In the genomic region with DNA sequence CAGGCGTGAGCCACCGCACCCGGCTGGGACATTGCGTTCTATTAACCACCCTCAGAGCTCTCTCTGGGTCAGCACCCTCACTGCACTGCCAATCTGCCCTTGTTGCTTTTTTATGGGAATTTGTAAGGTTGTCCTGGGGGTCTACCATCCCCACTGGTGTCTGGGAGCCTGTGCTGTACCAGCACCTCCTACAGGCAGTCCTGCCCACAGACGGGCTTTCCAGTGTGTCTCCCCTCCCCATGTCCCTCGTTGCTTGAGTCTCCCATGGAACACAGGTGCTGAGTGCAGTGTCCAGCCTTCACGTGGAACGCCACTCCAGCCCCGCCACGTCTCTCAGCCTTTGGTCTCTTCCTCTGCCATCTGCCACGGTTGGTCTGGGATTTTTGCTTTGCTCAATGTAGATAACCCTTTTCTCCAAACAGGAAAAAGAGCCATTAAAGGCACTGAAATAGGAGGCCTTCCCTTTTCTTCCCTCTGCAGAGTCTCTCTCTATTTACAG, we compare ENCODE assay signal across 12 cellular contexts.
DNase-seq lines count a peak whose midpoint lies in the region; ATAC-seq and TF ChIP-seq lines count a peak whose summit lies in the region.
"Had no signal": no experiment of that assay in that cellular context is flagged by ENCODE, and none has a peak within 500 bp of the region (broad histone marks: within the 10 kb centered on the region; RNA-seq: fewer than 3 reads in every experiment).

No MANE protein-coding gene starts in this region.

- intact Hi-C loops in A673 (cut with micrococcal nuclease; ENCODE audit: unreplicated experiment): no loop called here

- H3K36me3 Mint-ChIP-seq in nephron progenitor cell (ENCODE audit: low read depth): no peaks in the 10 kb centered on the region
- H3K36me3 Mint-ChIP-seq: CD8-positive, alpha-beta T cell had no signal

- H3K36me3 ChIP-seq in A673 (ENCODE audit: insufficient read depth, low read length, poor library complexity, severe bottlenecking): no peaks in the 10 kb centered on the region
- no peaks in the 10 kb centered on the region for H3K36me3 ChIP-seq in GM23248 (ENCODE audit: low read depth)
- no peaks in the 10 kb centered on the region for H3K36me3 ChIP-seq in brain microvascular endothelial cell (replicated peaks)
- H3K36me3 ChIP-seq: BLaER1 had no signal

- H3K27ac ChIP-seq in A673 (ENCODE audit: low read depth, low read length, poor library complexity, severe bottlenecking): no peak overlapping the region
- no peak overlapping the region for H3K27ac ChIP-seq in GM23248
- no peak overlapping the region for H3K27ac ChIP-seq in brain microvascular endothelial cell
- H3K27ac ChIP-seq: BLaER1 had no signal

- peak overlapping the region; percentile 54 for H3K4me2 ChIP-seq in GM23248 (ENCODE audit: unreplicated experiment)
- H3K4me2 ChIP-seq: BLaER1 had no signal

- H3K9me3 ChIP-seq in A673 (ENCODE audit: low read depth, low read length, poor library complexity, severe bottlenecking): no peaks in the 10 kb centered on the region
- H3K9me3 ChIP-seq in GM23248 (ENCODE audit: low read depth): no peaks in the 10 kb centered on the region
- H3K9me3 ChIP-seq: BLaER1 had no signal

- no peak overlapping the region for H3K9ac ChIP-seq in GM23248
- H3K9ac ChIP-seq: BLaER1 had no signal

- H3K27me3 Mint-ChIP-seq in nephron progenitor cell (ENCODE audit: low read depth, poor library complexity): peaks cover 46% of the 10 kb centered on the region

- H3K4me3 ChIP-seq in A673 (ENCODE audit: low read depth, low read length, poor library complexity, severe bottlenecking): no peak overlapping the region
- H3K4me3 ChIP-seq in GM23248: no peak overlapping the region
- no peak overlapping the region for H3K4me3 ChIP-seq in brain microvascular endothelial cell (ENCODE audit: low read depth, low read length)
- H3K4me3 ChIP-seq: BLaER1 had no signal

- WGBS in GM23248 (ENCODE audit: low coverage in 1 of 2, low lambda C conversion rate in 2 of 2, missing lambda C conversion rate in 2 of 2), 2 experiments: 73 to 74% methylated on average over 11 of the region's 11 CpGs

- BruUV-seq in A673 (replicated peaks; lab: Mats Ljungman, UMichigan): no TSS peak

- no peak for DNase-seq in A673 (ENCODE audit: low spot score)
- DNase-seq in GM23248: no peak
- DNase-seq in brain microvascular endothelial cell: no peak
- DNase-seq in nephron progenitor cell: no peak
- DNase-seq in H4 (ENCODE audit: low spot score): no peak
- DNase-seq in epidermal melanocyte (ENCODE audit: insufficient read length, low spot score): no peak
- DNase-seq: CD8-positive, alpha-beta T cell; NCI-H510A treated with DMSO at 0.1 percent for 48 hours; SIG-M5 had no signal

- no peaks in the 10 kb centered on the region; the same call in 1 of the 2 replicates for H3F3A ChIP-seq in GM23248 (ENCODE audit: insufficient read depth)

- in situ Hi-C loops in GM23248 (cut with MboI) (no loop called here), brain microvascular endothelial cell (cut with HindIII; ENCODE audit: low pct_ligation_motif_present, low sequenced_read_pairs) (no loop called here)

- no peak for ATAC-seq in GM18511 (IDR thresholded peaks at IDR 0.05; ENCODE audit: unreplicated experiment)
- ATAC-seq in GM18870 (IDR thresholded peaks at IDR 0.05; ENCODE audit: unreplicated experiment): no peak
- ATAC-seq: CD8-positive, alpha-beta T cell had no signal

- no peak overlapping the region for H2AFZ ChIP-seq in GM23248

- TF ChIP-seq CTCF in A673 (conservative IDR thresholded peaks at IDR 0.05; ENCODE audit: low read depth, low read length) (peak; percentile 42; the same call in 1 of the 2 replicates), brain microvascular endothelial cell (IDR thresholded peaks at IDR 0.05; ENCODE audit: low read depth, low read length, missing control alignments) (peak; percentile 3), nephron progenitor cell (IDR thresholded peaks at IDR 0.05) (no peak)

- H3K9me2 ChIP-seq in GM23248 (ENCODE audit: insufficient read depth): no peaks in the 10 kb centered on the region

- H3K4me1 Mint-ChIP-seq in nephron progenitor cell: peaks cover 29% of the 10 kb centered on the region

- H3K79me2 ChIP-seq in GM23248 (ENCODE audit: insufficient read depth): no peaks in the 10 kb centered on the region

- H3K27ac Mint-ChIP-seq in nephron progenitor cell: peak overlapping the region; percentile 56
- H3K27ac Mint-ChIP-seq: CD8-positive, alpha-beta T cell had no signal

- CTCF ChIA-PET in A673 (lab: Charles Lee): no interaction called here

- H3K4me1 ChIP-seq in A673 (ENCODE audit: insufficient read depth, low read length, poor library complexity, severe bottlenecking): peaks cover 12% of the 10 kb centered on the region
- peaks cover 9% of the 10 kb centered on the region for H3K4me1 ChIP-seq in GM23248 (ENCODE audit: insufficient read depth)
- H3K4me1 ChIP-seq: BLaER1 had no signal

- H3K4me3 Mint-ChIP-seq in nephron progenitor cell: no peak overlapping the region
- H3K4me3 Mint-ChIP-seq: CD8-positive, alpha-beta T cell had no signal

- H3K27me3 ChIP-seq in A673 (replicated peaks; ENCODE audit: insufficient read depth, low read depth, low read length, poor library complexity) (no peaks in the 10 kb centered on the region), GM23248 (replicated peaks; ENCODE audit: insufficient read depth) (peaks cover 12% of the 10 kb centered on the region), brain microvascular endothelial cell (replicated peaks) (no peaks in the 10 kb centered on the region)
- H3K27me3 ChIP-seq: BLaER1 had no signal

- no peaks in the 10 kb centered on the region for H4K20me1 ChIP-seq in GM23248 (ENCODE audit: insufficient read depth)
- H4K20me1 ChIP-seq: BLaER1 had no signal

- POLR2A ChIA-PET in A673 (lab: Charles Lee; ENCODE audit: low non-redundant PET): no interaction called here

- no peaks in the 10 kb centered on the region for H3K9me3 Mint-ChIP-seq in nephron progenitor cell
- H3K9me3 Mint-ChIP-seq: CD8-positive, alpha-beta T cell had no signal
